ENCODE assay signal across 10 cellular contexts in the genomic region with DNA sequence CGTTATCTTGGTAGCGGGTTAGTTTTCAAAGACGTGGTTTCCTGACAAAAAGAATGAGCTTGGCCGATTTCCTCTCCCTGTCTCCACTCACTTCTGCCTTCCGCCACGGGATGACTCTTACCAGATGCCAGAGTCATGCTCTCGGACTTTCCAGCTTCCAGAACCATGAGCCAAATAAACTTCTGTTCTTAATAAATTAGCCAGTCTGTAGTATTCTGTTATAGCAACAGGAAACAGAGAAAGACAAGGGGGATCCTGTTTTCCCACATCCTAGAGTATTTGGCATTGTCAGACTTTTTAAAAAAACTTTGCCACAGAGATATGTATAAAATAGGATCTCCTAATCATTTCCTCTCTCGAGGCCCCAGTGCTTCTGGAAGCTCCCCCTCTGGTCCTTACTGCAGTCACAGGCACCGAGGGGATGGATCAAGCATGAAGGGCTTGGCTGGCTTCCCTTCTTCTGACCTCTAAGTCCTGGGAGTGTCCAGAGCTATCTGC.
DNase-seq lines count a peak whose midpoint lies in the region; ATAC-seq and TF ChIP-seq lines count a peak whose summit lies in the region.
"Had no signal": no experiment of that assay in that cellular context is flagged by ENCODE, and none has a peak within 500 bp of the region (broad histone marks: within the 10 kb centered on the region; RNA-seq: fewer than 3 reads in every experiment).

No MANE protein-coding gene starts in this region.

- H4K8ac ChIP-seq in mesendoderm (ENCODE audit: low read depth, low read length): no peak overlapping the region

- in situ Hi-C loops in brain microvascular endothelial cell (cut with HindIII; ENCODE audit: low pct_ligation_motif_present, low sequenced_read_pairs): no loop called here

- WGBS in mesendoderm (ENCODE audit: extremely low coverage, insufficient coverage, low lambda C conversion rate): no CpG with 5 or more reads among the region's 9 CpGs

- no peak overlapping the region for H3K9ac ChIP-seq in mesendoderm (ENCODE audit: low read length)

- H2BK120ac ChIP-seq in mesendoderm (ENCODE audit: low read depth, low read length): no peak overlapping the region

- no peak overlapping the region for H4K5ac ChIP-seq in mesendoderm (ENCODE audit: low read length)

- H3K4ac ChIP-seq in mesendoderm (ENCODE audit: low read depth, low read length): no peak overlapping the region

- no peaks in the 10 kb centered on the region for H3K9me3 ChIP-seq in right atrium auricular region
- H3K9me3 ChIP-seq: SJSA1 had no signal

- no peak overlapping the region for H3K18ac ChIP-seq in mesendoderm (ENCODE audit: low read length)

- H3K79me2 ChIP-seq in mesendoderm (ENCODE audit: control insufficient read depth, insufficient read depth, low read length): no peaks in the 10 kb centered on the region

- ATAC-seq in sciatic nerve: peak; percentile 57
- ATAC-seq in GM19463 (IDR thresholded peaks at IDR 0.05; ENCODE audit: unreplicated experiment): no peak

- H3K36me3 ChIP-seq in brain microvascular endothelial cell (replicated peaks) (no peaks in the 10 kb centered on the region), right atrium auricular region (peaks cover 6% of the 10 kb centered on the region), mesendoderm (ENCODE audit: control insufficient read depth, insufficient read depth, low read length) (no peaks in the 10 kb centered on the region)
- H3K36me3 ChIP-seq: SJSA1 had no signal

- peak; percentile 54 for DNase-seq in COLO829 (ENCODE audit: low spot score)
- DNase-seq in brain microvascular endothelial cell: peak; percentile 67
- DNase-seq in right atrium auricular region (ENCODE audit: low spot score): peak; percentile 78
- peak; percentile 71 for DNase-seq in sciatic nerve (ENCODE audit: low spot score)
- DNase-seq in activated naive CD4-positive, alpha-beta T cell treated with Interleukin-2 at 50 U/mL for 16 hours: no peak
- DNase-seq in NCI-H2171 treated with DMSO at 0.1 percent for 48 hours (lab: John Stamatoyannopoulos, UW): no peak
- DNase-seq in mesendoderm: no peak
- DNase-seq: NCI-H1417 treated with DMSO at 0.1 percent for 48 hours had no signal

- H3K79me1 ChIP-seq in mesendoderm (ENCODE audit: low read length): no peaks in the 10 kb centered on the region

- H3K4me1 ChIP-seq in right atrium auricular region (peaks cover 0 to 77% of the 10 kb centered on the region in 2 donors), mesendoderm (ENCODE audit: control insufficient read depth, low read depth, low read length) (no peaks in the 10 kb centered on the region)

- TF ChIP-seq CTCF in brain microvascular endothelial cell (IDR thresholded peaks at IDR 0.05; ENCODE audit: low read depth, low read length, missing control alignments) (peak; percentile 5), right atrium auricular region (IDR thresholded peaks at IDR 0.05) (no peak)

- no peak overlapping the region for H3K23ac ChIP-seq in mesendoderm (ENCODE audit: low read length)

- H3K27me3 ChIP-seq in brain microvascular endothelial cell (replicated peaks) (no peaks in the 10 kb centered on the region), right atrium auricular region (no peaks in the 10 kb centered on the region), mesendoderm (ENCODE audit: insufficient read depth, low read length, poor library complexity) (no peaks in the 10 kb centered on the region)
- H3K27me3 ChIP-seq: SJSA1 had no signal

- H3K27ac ChIP-seq in brain microvascular endothelial cell (peak overlapping the region; percentile 1), right atrium auricular region (peak overlapping the region; percentile 70 to 75), mesendoderm (ENCODE audit: low read depth, low read length) (no peak overlapping the region)
- H3K27ac ChIP-seq: SJSA1 had no signal

- no peak overlapping the region for H2BK5ac ChIP-seq in mesendoderm (ENCODE audit: low read length)

- H3K56ac ChIP-seq in mesendoderm (ENCODE audit: low read length): no peak overlapping the region

- H3K4me3 ChIP-seq in brain microvascular endothelial cell (ENCODE audit: low read depth, low read length) (no peak overlapping the region), right atrium auricular region (no peak overlapping the region), mesendoderm (ENCODE audit: low read length) (no peak overlapping the region)
- H3K4me3 ChIP-seq: SJSA1 had no signal

- no peak overlapping the region for H2BK15ac ChIP-seq in mesendoderm (replicated peaks; ENCODE audit: low read depth)

- no peak overlapping the region for H2AK5ac ChIP-seq in mesendoderm (ENCODE audit: low read length)

- intact Hi-C loops in sciatic nerve (cut with DNase I): no loop called here

- H3K4me2 ChIP-seq in mesendoderm (ENCODE audit: low read length): no peak overlapping the region

Comparison
In these comparisons a context has a peak if more than half of its experiments do, and no peak if none do; other contexts are left out.
1. DNase-seq: peak in COLO829 (single experiment), brain microvascular endothelial cell (single experiment), right atrium auricular region (single experiment) and sciatic nerve (single experiment); none in activated naive CD4-positive, alpha-beta T cell treated with Interleukin-2 at 50 U/mL for 16 hours (single experiment), NCI-H2171 treated with DMSO at 0.1 percent for 48 hours (single experiment) and mesendoderm (single experiment).